21 cellular contexts compared by ENCODE assay signal in genomic region chr2:227221120-227221519, GRCh38. TPM values are rescaled to one million over a fixed set of nuclear protein-coding genes. Genes with fewer than 3 reads are reported as not detected.
"Had no signal": no experiment of that assay in that cellular context is flagged by ENCODE, and none has a peak within 500 bp of the region (broad histone marks: within the 10 kb centered on the region; RNA-seq: fewer than 3 reads in every experiment).

No MANE protein-coding gene starts in this region.

- H3K36me3 ChIP-seq: gastrocnemius medialis, heart right ventricle, left ventricle myocardium inferior, lower lobe of right lung, pancreas, upper lobe of left lung, uterus had no signal

- H3K36me3 Mint-ChIP-seq: natural killer cell treated with Interleukin-12 subunit alpha and Interleukin-12 subunit beta and Interleukin-15 and Interleukin-18, amount 100 ng/mL, for 72 hours had no signal

- H3K4me3 Mint-ChIP-seq: memory B cell; natural killer cell treated with Interleukin-12 subunit alpha and Interleukin-12 subunit beta and Interleukin-15 and Interleukin-18, amount 100 ng/mL, for 72 hours had no signal

- H3K4me3 ChIP-seq: gastrocnemius medialis, heart right ventricle, left ventricle myocardium inferior, lower lobe of right lung, pancreas, smooth muscle cell, upper lobe of left lung, uterus had no signal

- H3K4me2 ChIP-seq: smooth muscle cell had no signal

- H3K4me1 ChIP-seq: gastrocnemius medialis, heart right ventricle, left ventricle myocardium inferior, lower lobe of right lung, pancreas, upper lobe of left lung, uterus had no signal

- DNase-seq: effector memory CD4-positive, alpha-beta T cell; gastrocnemius medialis; heart right ventricle; hypothalamus; kidney; left cardiac atrium; left ventricle myocardium inferior; lower lobe of right lung; midbrain; occipital lobe; pancreas; right cardiac atrium; stimulated activated CD4-positive, alpha-beta T cell treated with anti-CD3 and anti-CD28 coated beads, Interleukin-2, amount 100 ng/mL, for 48 hours; stimulated activated naive CD4-positive, alpha-beta T cell treated with Interleukin-2 at 50 U/mL for 16 hours; upper lobe of left lung; uterus had no signal

- H3K9me3 ChIP-seq: gastrocnemius medialis, heart right ventricle, left ventricle myocardium inferior, lower lobe of right lung, pancreas, upper lobe of left lung, uterus had no signal

- H3K27ac ChIP-seq: gastrocnemius medialis, heart right ventricle, left ventricle myocardium inferior, lower lobe of right lung, pancreas, upper lobe of left lung, uterus had no signal

- H3K27ac Mint-ChIP-seq: memory B cell; natural killer cell treated with Interleukin-12 subunit alpha and Interleukin-12 subunit beta and Interleukin-15 and Interleukin-18, amount 100 ng/mL, for 72 hours; progenitor cell of endocrine pancreas had no signal

- H3K27me3 Mint-ChIP-seq: memory B cell, progenitor cell of endocrine pancreas had no signal

- FAIRE-seq: endometrium, kidney, pancreas had no signal

- H3K27me3 ChIP-seq: gastrocnemius medialis, heart right ventricle, pancreas, upper lobe of left lung, uterus had no signal

- H3K9me3 Mint-ChIP-seq: memory B cell; natural killer cell treated with Interleukin-12 subunit alpha and Interleukin-12 subunit beta and Interleukin-15 and Interleukin-18, amount 100 ng/mL, for 72 hours had no signal

RNA-seq across cellular contexts. Expression of gene COL4A3, which starts 56.7 kb away (rescaled TPM):
- total RNA-seq: smooth muscle cell had no signal
